ENCODE assay signal across 9 cellular contexts in genomic region chr17:16666907-16667636, GRCh38. TPM values are rescaled to one million over a fixed set of nuclear protein-coding genes. Genes with fewer than 3 reads are reported as not detected.
DNase-seq lines count a peak whose midpoint lies in the region; ATAC-seq, FAIRE-seq and TF ChIP-seq lines count a peak whose summit lies in the region.
"Not testable (repeated sequence)": the region's sequence is repeated elsewhere in the genome, so short reads cannot be mapped to it uniquely, and the experiment has no call there.
"Had no signal": no experiment of that assay in that cellular context is flagged by ENCODE, and none has a peak within 500 bp of the region (broad histone marks: within the 10 kb centered on the region; RNA-seq: fewer than 3 reads in every experiment).

No MANE protein-coding gene starts in this region.

- H2AFZ ChIP-seq in astrocyte (ENCODE audit: low read depth, low read length) = peak overlapping the region; percentile 81

- H4K20me1 ChIP-seq in astrocyte (ENCODE audit: insufficient read depth, low read length) = not testable (repeated sequence)

- ATAC-seq in A549 (peak; percentile 89 to 90), SK-N-SH treated with all-trans-retinoic acid at 6 μM for 48 hours (peak; percentile 71)
- peak; percentile 20 for ATAC-seq in naive thymus-derived CD4-positive, alpha-beta T cell

- TF ChIP-seq CTCF in A549 (IDR thresholded peaks at IDR 0.05); astrocyte (IDR thresholded peaks at IDR 0.05; ENCODE audit: insufficient read depth, low read depth, low read length); epithelial cell of proximal tubule (conservative IDR thresholded peaks at IDR 0.05; ENCODE audit: low read depth, low read length): not testable (repeated sequence)

- DNase-seq in A549 (ENCODE audit: low read depth in 1 of 2, low spot score in 1 of 2) = peak; percentile 53 to 58
- DNase-seq in H7 = peak; percentile 65
- not testable (repeated sequence) for DNase-seq in astrocyte (ENCODE audit: low read depth); epithelial cell of proximal tubule (ENCODE audit: low read depth); iPS DF 6.9 (ENCODE audit: low read depth, low spot score)
- DNase-seq in naive thymus-derived CD4-positive, alpha-beta T cell = peak in 2 of 9 donors; percentile 3 to 8

- TF ChIP-seq RAD21 in A549 (conservative IDR thresholded peaks at IDR 0.05 in 1 of 2, IDR thresholded peaks at IDR 0.05 in 1 of 2) = not testable (repeated sequence)

- not testable (repeated sequence) for H3K79me2 ChIP-seq in astrocyte (ENCODE audit: insufficient read depth, low read length)

- H3K4me1 ChIP-seq in A549; astrocyte (ENCODE audit: insufficient read depth, low read length); iPS DF 6.9 (ENCODE audit: control insufficient read depth, insufficient read depth, low read length); naive thymus-derived CD4-positive, alpha-beta T cell (ENCODE audit: control insufficient read depth in 2 of 2, insufficient read depth in 2 of 2, low read length in 2 of 2); skeletal muscle satellite cell (ENCODE audit: control insufficient read depth, insufficient read depth, low read length): not testable (repeated sequence)

- TF ChIP-seq EP300 in A549 (IDR thresholded peaks at IDR 0.05) = not testable (repeated sequence)

- not testable (repeated sequence) for H3K36me3 Mint-ChIP-seq in astrocyte (ENCODE audit: low read depth, unreplicated experiment); naive thymus-derived CD4-positive, alpha-beta T cell

- H3K27me3 ChIP-seq in H7 (ENCODE audit: control insufficient read depth, insufficient read depth, low read length) (peaks cover 23% of the 10 kb centered on the region), skeletal muscle satellite cell (ENCODE audit: control insufficient read depth, insufficient read depth, low read length) (peaks cover 40% of the 10 kb centered on the region)
- H3K27me3 ChIP-seq in astrocyte (ENCODE audit: insufficient read depth, low read length); iPS DF 6.9 (ENCODE audit: control insufficient read depth, insufficient read depth, low read length): not testable (repeated sequence)
- H3K27me3 ChIP-seq in naive thymus-derived CD4-positive, alpha-beta T cell (ENCODE audit: control insufficient read depth in 2 of 2, insufficient read depth in 2 of 2, low read length in 2 of 2) = peaks cover 0 to 12% of the 10 kb centered on the region in 2 donors

- H3K9me3 ChIP-seq in A549; astrocyte (ENCODE audit: insufficient read depth, low read depth, low read length); iPS DF 6.9 (ENCODE audit: control insufficient read depth, insufficient read depth, low read length); naive thymus-derived CD4-positive, alpha-beta T cell (ENCODE audit: control insufficient read depth in 2 of 3, low read length in 3 of 3); skeletal muscle satellite cell (replicated peaks; ENCODE audit: low read length): not testable (repeated sequence)

- H3K4me3 Mint-ChIP-seq in astrocyte (ENCODE audit: unreplicated experiment) = peak overlapping the region; percentile 79
- peak overlapping the region; percentile 20 to 79 (median 71) for H3K4me3 Mint-ChIP-seq in naive thymus-derived CD4-positive, alpha-beta T cell

- FAIRE-seq in A549 (lab: Jason Lieb, UNC) = peak; percentile 32
- not testable (repeated sequence) for FAIRE-seq in astrocyte (lab: Jason Lieb, UNC)

- not testable (repeated sequence) for H3K9ac ChIP-seq in astrocyte (ENCODE audit: low read length); skeletal muscle satellite cell (ENCODE audit: low read depth, low read length)

- H3K4me1 Mint-ChIP-seq in astrocyte (ENCODE audit: low read depth, unreplicated experiment); naive thymus-derived CD4-positive, alpha-beta T cell: not testable (repeated sequence)

- not testable (repeated sequence) for H3K9me3 Mint-ChIP-seq in astrocyte (ENCODE audit: unreplicated experiment); naive thymus-derived CD4-positive, alpha-beta T cell

- 0 out of 2 replicates have a peak, but pooled peaks have one; percentile 17 for TF ChIP-seq POLR2A in A549 (IDR thresholded peaks at IDR 0.05; ENCODE audit: low read length)

- WGBS in A549 (ENCODE audit: missing lambda C conversion rate) = 17% methylated on average over 35 of the region's 61 CpGs
- WGBS in iPS DF 6.9 (ENCODE audit: insufficient coverage, insufficient read length) = no CpG with 5 or more reads among the region's 61 CpGs

- H3K4me2 ChIP-seq in A549 = peak overlapping the region; percentile 66
- H3K4me2 ChIP-seq in astrocyte (ENCODE audit: low read length) = peak overlapping the region; percentile 83
- peak overlapping the region; percentile 79 for H3K4me2 ChIP-seq in skeletal muscle satellite cell (ENCODE audit: low read length)

- CTCF ChIA-PET in A549 (lab: Yijun Ruan, JAX); naive thymus-derived CD4-positive, alpha-beta T cell (lab: Charles Lee): not testable (repeated sequence)

- not testable (repeated sequence) for H3K27ac Mint-ChIP-seq in astrocyte (ENCODE audit: unreplicated experiment); naive thymus-derived CD4-positive, alpha-beta T cell

- peaks cover 14% of the 10 kb centered on the region for H3K27me3 Mint-ChIP-seq in astrocyte (ENCODE audit: low read depth, unreplicated experiment)
- H3K27me3 Mint-ChIP-seq in naive thymus-derived CD4-positive, alpha-beta T cell = peaks cover 30 to 59% (median 42%) of the 10 kb centered on the region in 5 donors

- intact Hi-C loops in naive thymus-derived CD4-positive, alpha-beta T cell (cut with micrococcal nuclease) = not testable (repeated sequence)

- not testable (repeated sequence) for H3K36me3 ChIP-seq in H7 (replicated peaks; ENCODE audit: control insufficient read depth, insufficient read depth, low read length); astrocyte (ENCODE audit: insufficient read depth, low read length); iPS DF 6.9 (ENCODE audit: control insufficient read depth, insufficient read depth, low read length); naive thymus-derived CD4-positive, alpha-beta T cell (ENCODE audit: control insufficient read depth in 2 of 3, insufficient read depth in 3 of 3, low read length in 3 of 3); skeletal muscle satellite cell (ENCODE audit: insufficient read depth, low read length)

- peak overlapping the region; percentile 80 to 92 for H3K27ac ChIP-seq in A549
- not testable (repeated sequence) for H3K27ac ChIP-seq in astrocyte (ENCODE audit: low read depth, low read length); iPS DF 6.9 (ENCODE audit: low read length); naive thymus-derived CD4-positive, alpha-beta T cell (ENCODE audit: low read depth, low read length)

- POLR2A ChIA-PET in A549 (lab: Yijun Ruan, JAX); naive thymus-derived CD4-positive, alpha-beta T cell (lab: Charles Lee): not testable (repeated sequence)

- H3K4me3 ChIP-seq in A549 (peak overlapping the region; percentile 64), H7 (ENCODE audit: insufficient read depth, low read depth, low read length) (peak overlapping the region; percentile 47), astrocyte (ENCODE audit: insufficient read depth, low read depth, low read length) (peak overlapping the region; percentile 39), epithelial cell of proximal tubule (ENCODE audit: low read depth, low read length) (peak overlapping the region; percentile 33), iPS DF 6.9 (ENCODE audit: low read length) (peak overlapping the region; percentile 44; the same call in 1 of the 2 replicates), skeletal muscle satellite cell (ENCODE audit: low read length) (peak overlapping the region; percentile 60)
- H3K4me3 ChIP-seq in naive thymus-derived CD4-positive, alpha-beta T cell (ENCODE audit: low read length) = not testable (repeated sequence)

RNA-seq across cellular contexts. Expression of gene ZNF624, which starts 13.4 kb away (rescaled TPM):
- 3.3 and 4.3 TPM in 2 replicates for polyA plus RNA-seq in A549 (2011; rRNA removed)
- polyA plus RNA-seq in A549 (2012; cell fraction: cytosol; rRNA removed) = 0.52 and 0.73 TPM in 2 replicates
- polyA plus RNA-seq in A549 (2012; cell fraction: nucleus; rRNA removed) = 0.78 and 1.1 TPM in 2 replicates
- 2.7 to 3.1 TPM (median 3.0 TPM) in 3 replicates for polyA plus RNA-seq in A549 (2017; fragmentation: RNase III; extraction: RNeasy Plus Mini Kit Qiagen cat#74134 plus additional on column Dnase treatment)
- polyA minus RNA-seq in A549 (2011; rRNA and poly(A)+ RNA removed) = 6.0 and 6.4 TPM in 2 replicates
- 1.9 and 2.3 TPM in 2 replicates for total RNA-seq in H7 (2014; rRNA removed; shearing (Covaris generic))
- 4.8 and 5.4 TPM in 2 replicates for total RNA-seq in astrocyte
- 1.3 and 1.8 TPM in 2 replicates for total RNA-seq in epithelial cell of proximal tubule
- 10 to 100 TPM in 1 of 5 experiments, 1 to 10 TPM in 4; 3.8 to 11.4 (median 6.7) TPM for total RNA-seq in naive thymus-derived CD4-positive, alpha-beta T cell
- 1 to 10 TPM; 4.7 to 6.2 TPM for polyA plus RNA-seq in naive thymus-derived CD4-positive, alpha-beta T cell
- 2.5 and 3.1 TPM in 2 replicates for total RNA-seq in skeletal muscle satellite cell (2012; rRNA removed)

RNA-seq across cellular contexts. Expression of gene CCDC144A, which starts 23.0 kb away (rescaled TPM):
- polyA plus RNA-seq in A549 (2011; rRNA removed) (9.2 and 12.7 TPM in 2 replicates), A549 (2017; fragmentation: RNase III; extraction: RNeasy Plus Mini Kit Qiagen cat#74134 plus additional on column Dnase treatment) (2.4 to 3.1 TPM (median 2.5 TPM) in 3 replicates)
- polyA plus RNA-seq in A549 (2012; cell fraction: cytosol; rRNA removed) = 0.39 and 0.48 TPM in 2 replicates
- 2.0 and 3.0 TPM in 2 replicates for polyA plus RNA-seq in A549 (2012; cell fraction: nucleus; rRNA removed)
- 10.1 and 12.5 TPM in 2 replicates for polyA minus RNA-seq in A549 (2011; rRNA and poly(A)+ RNA removed)
- total RNA-seq in H7 (2014; rRNA removed; shearing (Covaris generic)) = 0.03 and 0.55 TPM in 2 replicates
- total RNA-seq in astrocyte (0.89 and 1.2 TPM in 2 replicates), epithelial cell of proximal tubule (0.22 and 0.58 TPM in 2 replicates)
- total RNA-seq in naive thymus-derived CD4-positive, alpha-beta T cell = 10 to 100 TPM in 4 of 5 experiments, 1 to 10 TPM in 1; 2.3 to 16.1 (median 12.5) TPM
- 1 to 10 TPM in 1 of 2 donors, under 1 TPM in 1; 0.54 to 1.3 TPM for polyA plus RNA-seq in naive thymus-derived CD4-positive, alpha-beta T cell
- total RNA-seq in skeletal muscle satellite cell (2012; rRNA removed) = 3.9 and 8.4 TPM in 2 replicates
- polyA plus RNA-seq: IgD-negative memory B cell had no signal

Comparison
In these comparisons a context has a peak if more than half of its experiments do, and no peak if none do; other contexts are left out.
1. ATAC-seq: peak in every context shown above with its lines; median percentile 90 in A549; 71 in SK-N-SH treated with all-trans-retinoic acid at 6 μM for 48 hours; 20 in naive thymus-derived CD4-positive, alpha-beta T cell.